ENCODE assay signal across 8 cellular contexts in genomic region chr18:49768051-49768391, GRCh38. TPM values are rescaled to one million over a fixed set of nuclear protein-coding genes. Genes with fewer than 3 reads are reported as not detected.
DNase-seq lines count a peak whose midpoint lies in the region; ATAC-seq, FAIRE-seq and TF ChIP-seq lines count a peak whose summit lies in the region.

No MANE protein-coding gene starts in this region.

- no peaks in the 10 kb centered on the region for H3K9me3 ChIP-seq in small intestine (ENCODE audit: control insufficient read depth, low read depth)
- H3K9me3 ChIP-seq in spleen = no peaks in the 10 kb centered on the region

- H3K4me3 ChIP-seq in HL-60 (replicated peaks; ENCODE audit: insufficient read depth, low read length) (no peak overlapping the region), small intestine (ENCODE audit: low read depth in 1 of 2, low read length in 2 of 2) (no peak overlapping the region), spleen (no peak overlapping the region)

- TF ChIP-seq POLR2A in spleen (IDR thresholded peaks at IDR 0.05) = no peak

- FAIRE-seq in small intestine (lab: Jason Lieb, UNC) = no peak

- DNase-seq in HL-60 (ENCODE audit: low read depth in 1 of 2, low spot score in 1 of 2) (peak in 1 of 2 experiments; percentile 20), SK-N-DZ (ENCODE audit: low spot score) (peak; percentile 22), head of caudate nucleus (peak in 35 of 42 donors; percentile 18 to 68 (median 33)), small intestine (peak; percentile 77), spleen (no peak)
- DNase-seq in activated CD4-positive, alpha-beta T cell treated with anti-CD3 and anti-CD28 coated beads, Interleukin-2, amount 50 U/mL, for 4 hours = no peak

- 12 to 27% (median 22%) methylated on average over 5 of the region's 5 CpGs for WGBS in small intestine, 3 donors
- 32 to 49% (median 40%) methylated on average over 5 of the region's 5 CpGs for WGBS in spleen, 5 donors

- H3K36me3 ChIP-seq in small intestine (ENCODE audit: control insufficient read depth in 2 of 2, insufficient read depth in 2 of 2, low read length in 2 of 2) = no peaks in the 10 kb centered on the region
- no peaks in the 10 kb centered on the region for H3K36me3 ChIP-seq in spleen

- H3K27ac ChIP-seq in C4-2B (no peak overlapping the region), HL-60 (replicated peaks) (no peak overlapping the region), small intestine (ENCODE audit: low read depth in 1 of 2, low read length in 1 of 2) (no peak overlapping the region), spleen (no peak overlapping the region)

- peak; percentile 80 for TF ChIP-seq CTCF in C4-2B (conservative IDR thresholded peaks at IDR 0.05)
- TF ChIP-seq CTCF in HL-60 (IDR thresholded peaks at IDR 0.05; ENCODE audit: insufficient read depth, low read length) = peak; percentile 14
- peak in 1 of 11 experiments; percentile 18 for TF ChIP-seq CTCF in spleen (IDR thresholded peaks at IDR 0.05 in 8 of 11, conservative IDR thresholded peaks at IDR 0.05 in 3 of 11)

- intact Hi-C loops in head of caudate nucleus (cut with DNase I) (loop anchor here (10.0 kb wide), 1 partner anchor 63 kb away; no protein-coding TSS in a partner anchor), spleen (cut with DNase I; ENCODE audit: low total_unique reads) (no loop called here)

- H3K4me1 ChIP-seq in small intestine (ENCODE audit: control insufficient read depth in 2 of 2, insufficient read depth in 1 of 2, low read depth in 1 of 2, low read length in 1 of 2) (no peaks in the 10 kb centered on the region), spleen (no peaks in the 10 kb centered on the region)

- H3K27me3 ChIP-seq in HL-60 (ENCODE audit: insufficient read depth, poor library complexity, severe bottlenecking) = peaks cover 11% of the 10 kb centered on the region
- H3K27me3 ChIP-seq in small intestine (ENCODE audit: control insufficient read depth in 2 of 2, insufficient read depth in 2 of 2, low read length in 2 of 2) = no peaks in the 10 kb centered on the region
- H3K27me3 ChIP-seq in spleen (replicated peaks in 1 of 7) = no peaks in the 10 kb centered on the region

- ATAC-seq in HG03442 (IDR thresholded peaks at IDR 0.05; ENCODE audit: unreplicated experiment) = no peak

RNA-seq across cellular contexts. Expression of gene ACAA2, which starts 45.3 kb away (rescaled TPM):
- polyA plus RNA-seq in SK-N-DZ (2014; cell fraction: cytosol; rRNA removed) = 120 and 132 TPM in 2 replicates
- 70.7 and 77.6 TPM in 2 replicates for polyA plus RNA-seq in SK-N-DZ (2014; cell fraction: nucleus; rRNA removed)
- polyA plus RNA-seq in small intestine = 100 to 1,000 TPM; 117 to 397 (median 298) TPM
- 10 to 100 TPM; 27.0 to 44.0 (median 34.7) TPM for total RNA-seq in spleen
- polyA plus RNA-seq in spleen = 10 to 100 TPM; 20.9 to 38.0 (median 29.2) TPM

Comparison
In these comparisons a context has a peak if more than half of its experiments do, and no peak if none do; other contexts are left out.
1. DNase-seq: peak in SK-N-DZ (single experiment), head of caudate nucleus (35 of 42) and small intestine (single experiment); none in spleen (single experiment) and activated CD4-positive, alpha-beta T cell treated with anti-CD3 and anti-CD28 coated beads, Interleukin-2, amount 50 U/mL, for 4 hours (0 of 2).